ENCODE assay signal across 21 cellular contexts in genomic region chr7:158735935-158736334, GRCh38.
"Had no signal": no experiment of that assay in that cellular context is flagged by ENCODE, and none has a peak within 500 bp of the region (broad histone marks: within the 10 kb centered on the region; RNA-seq: fewer than 3 reads in every experiment).

No MANE protein-coding gene starts in this region.

- H3K27ac Mint-ChIP-seq: mesothelial cell of epicardium; neural progenitor cell; stimulated activated effector memory CD8-positive, alpha-beta T cell treated with anti-CD3 and anti-CD28 coated beads, Interleukin-12 subunit alpha, Interleukin-12 subunit beta, amount 100 ng/mL, for 72 hours had no signal

- H3K4me2 ChIP-seq: neural progenitor cell had no signal

- FAIRE-seq: bronchial epithelial cell, keratinocyte had no signal

- H3K4me1 ChIP-seq: ascending aorta, gastrocnemius medialis, neural progenitor cell, psoas muscle had no signal

- H2AFZ ChIP-seq: neural progenitor cell had no signal

- H3K4me3 ChIP-seq: ascending aorta, gastrocnemius medialis, neural progenitor cell, psoas muscle, stomach, upper lobe of left lung had no signal

- H3K9me3 ChIP-seq: ascending aorta, gastrocnemius medialis, psoas muscle, stomach, upper lobe of left lung had no signal

- H3K4me1 Mint-ChIP-seq: mesothelial cell of epicardium; stimulated activated effector memory CD8-positive, alpha-beta T cell treated with anti-CD3 and anti-CD28 coated beads, Interleukin-12 subunit alpha, Interleukin-12 subunit beta, amount 100 ng/mL, for 72 hours had no signal

- ATAC-seq: esophagus mucosa; gastrocnemius medialis; psoas muscle; right cardiac atrium; stimulated activated effector memory CD8-positive, alpha-beta T cell treated with anti-CD3 and anti-CD28 coated beads, Interleukin-12 subunit alpha, Interleukin-12 subunit beta, amount 100 ng/mL, for 72 hours had no signal

- H3K4me3 Mint-ChIP-seq: mesothelial cell of epicardium; neural progenitor cell; stimulated activated effector memory CD8-positive, alpha-beta T cell treated with anti-CD3 and anti-CD28 coated beads, Interleukin-12 subunit alpha, Interleukin-12 subunit beta, amount 100 ng/mL, for 72 hours had no signal

- DNase-seq: activated CD4-positive, alpha-beta T cell treated with anti-CD3 and anti-CD28 coated beads for 1 hour; activated CD4-positive, alpha-beta T cell treated with anti-CD3 and anti-CD28 coated beads, Interleukin-2, amount 50 U/mL, for 48 hours; activated effector memory CD4-positive, alpha-beta T cell treated with Interleukin-2 at 50 U/mL for 16 hours; activated T-cell treated with anti-CD3 and anti-CD28 coated beads, Interleukin-2, amount 50 U/mL, for 48 hours; cerebellar nuclear complex; cortex of kidney; gastrocnemius medialis; psoas muscle; right cardiac atrium; stimulated activated CD4-positive, alpha-beta T cell treated with anti-CD3 and anti-CD28 coated beads, Interleukin-4, amount 100 ng/mL, for 24 hours; stomach; T-helper 2 cell had no signal

- H3K27me3 ChIP-seq: ascending aorta, gastrocnemius medialis, neural progenitor cell, stomach, upper lobe of left lung had no signal

- H3K27ac ChIP-seq: ascending aorta, gastrocnemius medialis, neural progenitor cell, psoas muscle, stomach, upper lobe of left lung, VCaP had no signal

- H3K9ac ChIP-seq: neural progenitor cell had no signal

- H3K9me3 Mint-ChIP-seq: mesothelial cell of epicardium; neural progenitor cell; stimulated activated effector memory CD8-positive, alpha-beta T cell treated with anti-CD3 and anti-CD28 coated beads, Interleukin-12 subunit alpha, Interleukin-12 subunit beta, amount 100 ng/mL, for 72 hours had no signal
